In genomic region chr5:180486636-180487149, GRCh38 we compare ENCODE assay signal across 17 cellular contexts.
"Had no signal": no experiment of that assay in that cellular context is flagged by ENCODE, and none has a peak within 500 bp of the region (broad histone marks: within the 10 kb centered on the region; RNA-seq: fewer than 3 reads in every experiment).

No MANE protein-coding gene starts in this region.

- H3K4me3 Mint-ChIP-seq: activated CD4-positive, alpha-beta memory T cell treated with anti-CD3 and anti-CD28 coated beads for 36 hours; activated naive CD4-positive, alpha-beta T cell treated with anti-CD3 and anti-CD28 coated beads for 36 hours; activated T-cell treated with anti-CD3 and anti-CD28 coated beads, Interleukin-2, amount 50 U/mL, for 24 hours; endodermal cell; naive thymus-derived CD8-positive, alpha-beta T cell; stimulated activated naive B cell treated with anti-CD40 and anti-IgM and Interleukin-4, amounts not matched to agents 10 μg/mL and 1 μg/mL and 100 μg/mL, for 72 hours had no signal

- H3K36me3 ChIP-seq: right lobe of liver had no signal

- H3K36me3 Mint-ChIP-seq: activated CD4-positive, alpha-beta memory T cell treated with anti-CD3 and anti-CD28 coated beads for 36 hours; stimulated activated naive B cell treated with anti-CD40 and anti-IgM and Interleukin-4, amounts not matched to agents 10 μg/mL and 1 μg/mL and 100 μg/mL, for 72 hours had no signal

- H3K4me1 Mint-ChIP-seq: stimulated activated naive B cell treated with anti-CD40 and anti-IgM and Interleukin-4, amounts not matched to agents 10 μg/mL and 1 μg/mL and 100 μg/mL, for 72 hours had no signal

- H3K27me3 Mint-ChIP-seq: activated CD4-positive, alpha-beta memory T cell treated with anti-CD3 and anti-CD28 coated beads for 36 hours; activated T-cell treated with anti-CD3 and anti-CD28 coated beads, Interleukin-2, amount 50 U/mL, for 24 hours; naive thymus-derived CD8-positive, alpha-beta T cell; stimulated activated naive B cell treated with anti-CD40 and anti-IgM and Interleukin-4, amounts not matched to agents 10 μg/mL and 1 μg/mL and 100 μg/mL, for 72 hours had no signal

- H3K27ac Mint-ChIP-seq: activated CD4-positive, alpha-beta memory T cell treated with anti-CD3 and anti-CD28 coated beads for 36 hours; activated naive CD4-positive, alpha-beta T cell treated with anti-CD3 and anti-CD28 coated beads for 36 hours; activated T-cell treated with anti-CD3 and anti-CD28 coated beads, Interleukin-2, amount 50 U/mL, for 24 hours; endodermal cell; naive thymus-derived CD8-positive, alpha-beta T cell; stimulated activated naive B cell treated with anti-CD40 and anti-IgM and Interleukin-4, amounts not matched to agents 10 μg/mL and 1 μg/mL and 100 μg/mL, for 72 hours had no signal

- H3K27ac ChIP-seq: body of pancreas, dorsolateral prefrontal cortex, right lobe of liver had no signal

- H3K27me3 ChIP-seq: body of pancreas, dorsolateral prefrontal cortex, right lobe of liver had no signal

- H3K4me3 ChIP-seq: body of pancreas, dorsolateral prefrontal cortex, right lobe of liver, smooth muscle cell had no signal

- H3K9me3 ChIP-seq: body of pancreas, right lobe of liver had no signal

- H3K9me3 Mint-ChIP-seq: activated CD4-positive, alpha-beta memory T cell treated with anti-CD3 and anti-CD28 coated beads for 36 hours; activated naive CD4-positive, alpha-beta T cell treated with anti-CD3 and anti-CD28 coated beads for 36 hours; activated T-cell treated with anti-CD3 and anti-CD28 coated beads, Interleukin-2, amount 50 U/mL, for 24 hours; naive thymus-derived CD8-positive, alpha-beta T cell; stimulated activated naive B cell treated with anti-CD40 and anti-IgM and Interleukin-4, amounts not matched to agents 10 μg/mL and 1 μg/mL and 100 μg/mL, for 72 hours had no signal

- ATAC-seq: body of pancreas; naive thymus-derived CD8-positive, alpha-beta T cell; right lobe of liver; stimulated activated naive B cell treated with anti-CD40 and anti-IgM and Interleukin-4, amounts not matched to agents 10 μg/mL and 1 μg/mL and 100 μg/mL, for 72 hours had no signal

- DNase-seq: activated CD4-positive, alpha-beta memory T cell treated with anti-CD3 and anti-CD28 coated beads for 36 hours; activated naive CD4-positive, alpha-beta T cell treated with anti-CD3 and anti-CD28 coated beads for 36 hours; body of pancreas; caudate nucleus; endodermal cell; erythroblast; mesendoderm; naive thymus-derived CD8-positive, alpha-beta T cell; right lobe of liver; stimulated activated CD4-positive, alpha-beta T cell treated with anti-CD3 and anti-CD28 coated beads, Interleukin-4, amount 100 ng/mL, for 1 hour; stimulated activated naive B cell treated with anti-CD40 and anti-IgM and Interleukin-4, amounts not matched to agents 10 μg/mL and 1 μg/mL and 100 μg/mL, for 72 hours; SW 1271; T-helper 2 cell had no signal

- FAIRE-seq: colon had no signal

- H3K4me1 ChIP-seq: right lobe of liver had no signal

- H3K4me2 ChIP-seq: smooth muscle cell had no signal
